8 cellular contexts compared by ENCODE assay signal in genomic region chr2:164840458-164840929, GRCh38. TPM values are rescaled to one million over a fixed set of nuclear protein-coding genes. Genes with fewer than 3 reads are reported as not detected.
DNase-seq lines count a peak whose midpoint lies in the region; ATAC-seq and TF ChIP-seq lines count a peak whose summit lies in the region.

No MANE protein-coding gene starts in this region.

- no peak overlapping the region for H3K27ac Mint-ChIP-seq in natural killer cell treated with Interleukin-12 subunit alpha and Interleukin-12 subunit beta and Interleukin-15 and Interleukin-18, amount 100 ng/mL, for 72 hours

- H3K4me3 Mint-ChIP-seq in natural killer cell treated with Interleukin-12 subunit alpha and Interleukin-12 subunit beta and Interleukin-15 and Interleukin-18, amount 100 ng/mL, for 72 hours = peak overlapping the region; percentile 36

- H3K36me3 Mint-ChIP-seq in natural killer cell treated with Interleukin-12 subunit alpha and Interleukin-12 subunit beta and Interleukin-15 and Interleukin-18, amount 100 ng/mL, for 72 hours = no peaks in the 10 kb centered on the region

- POLR2A ChIA-PET in AG04449 (lab: Yijun Ruan, JAX) = no interaction called here

- H3K9me3 Mint-ChIP-seq in natural killer cell treated with Interleukin-12 subunit alpha and Interleukin-12 subunit beta and Interleukin-15 and Interleukin-18, amount 100 ng/mL, for 72 hours = no peaks in the 10 kb centered on the region

- H3K4me3 ChIP-seq in AG04449 (ENCODE audit: low read depth, low read length) = peak overlapping the region; percentile 71
- H3K4me3 ChIP-seq in HFF-Myc (replicated peaks; ENCODE audit: low read depth, low read length) = peak overlapping the region; percentile 80
- H3K4me3 ChIP-seq in fibroblast of mammary gland (ENCODE audit: control insufficient read depth, low read depth, low read length) = peak overlapping the region; percentile 49

- TF ChIP-seq CTCF in AG04449 (IDR thresholded peaks at IDR 0.05; ENCODE audit: insufficient read depth, low read length, missing control alignments) (no peak), HFF-Myc (IDR thresholded peaks at IDR 0.05; ENCODE audit: low read depth, low read length, missing control alignments) (no peak), fibroblast of mammary gland (conservative IDR thresholded peaks at IDR 0.05; ENCODE audit: control insufficient read depth, insufficient read depth, low read depth, low read length) (no peak)

- peak in 1 of 2 donors; percentile 28 for ATAC-seq in natural killer cell treated with Interleukin-12 subunit alpha and Interleukin-12 subunit beta and Interleukin-15 and Interleukin-18, amount 100 ng/mL, for 72 hours
- ATAC-seq in HG02981 (IDR thresholded peaks at IDR 0.05; ENCODE audit: unreplicated experiment) = no peak
- ATAC-seq in GM19035 (IDR thresholded peaks at IDR 0.05; ENCODE audit: unreplicated experiment) = no peak

- CTCF ChIA-PET in AG04449 (lab: Yijun Ruan, JAX) = interaction anchor here (1.4 to 4.3 kb wide), 9 partner anchors 12 to 105 kb away, joined by 3 to 63 read pairs (median 15); no protein-coding TSS in a partner anchor

- H3K4me1 Mint-ChIP-seq in natural killer cell treated with Interleukin-12 subunit alpha and Interleukin-12 subunit beta and Interleukin-15 and Interleukin-18, amount 100 ng/mL, for 72 hours (ENCODE audit: low read depth in 2 of 2) = peaks cover 0 to 8% of the 10 kb centered on the region in 2 donors

- DNase-seq in AG04449 (ENCODE audit: low read depth, low spot score) (no peak), HFF-Myc (ENCODE audit: extremely low read depth, low read depth) (no peak), SW480 (ENCODE audit: low spot score) (peak; percentile 25), fibroblast of mammary gland (ENCODE audit: low read depth) (no peak)
- DNase-seq in natural killer cell treated with Interleukin-12 subunit alpha and Interleukin-12 subunit beta and Interleukin-15 and Interleukin-18, amount 100 ng/mL, for 72 hours (ENCODE audit: low spot score) = no peak
- no peak for DNase-seq in stimulated activated CD4-positive, alpha-beta T cell treated with anti-CD3 and anti-CD28 coated beads, Interleukin-4, amount 100 ng/mL, for 4 hours

- peaks cover 14 to 22% of the 10 kb centered on the region in 2 donors for H3K27me3 Mint-ChIP-seq in natural killer cell treated with Interleukin-12 subunit alpha and Interleukin-12 subunit beta and Interleukin-15 and Interleukin-18, amount 100 ng/mL, for 72 hours

RNA-seq across cellular contexts. Expression of gene COBLL1, which starts 1.1 kb away (rescaled TPM):
- 1 to 10 TPM in 1 of 2 donors, under 1 TPM in 1; 0.19 to 3.1 TPM for total RNA-seq in natural killer cell treated with Interleukin-12 subunit alpha and Interleukin-12 subunit beta and Interleukin-15 and Interleukin-18, amount 100 ng/mL, for 72 hours
